In the genomic region with DNA sequence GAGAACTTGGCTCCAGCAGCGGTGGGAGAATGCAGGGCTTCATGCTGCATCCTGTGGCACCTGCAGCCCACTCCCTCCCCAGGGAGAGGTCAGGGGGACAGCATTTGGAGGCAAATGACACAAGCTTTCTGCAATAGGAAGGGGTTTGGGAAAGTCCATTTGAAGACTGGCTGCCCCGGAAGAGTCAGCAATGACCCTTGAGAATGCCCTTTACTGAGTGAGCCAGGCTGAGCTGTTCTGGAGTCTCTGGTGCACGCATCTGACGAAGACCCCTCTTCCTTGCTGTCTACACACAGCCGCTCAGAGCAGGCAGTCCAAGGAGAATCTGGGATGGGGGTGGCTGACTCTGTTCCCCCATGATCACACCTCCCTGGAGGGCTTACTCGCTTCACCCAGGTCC, we compare ENCODE assay signal across 1 cellular context.
TF ChIP-seq lines count a peak whose summit lies in the region.

No MANE protein-coding gene starts in this region.

TF ChIP-seq in HepG2, 621 proteins besides CTCF, POLR2A, EP300 and RAD21 (continued from another document):
- TF ChIP-seq SMAD1 (CRISPR knock-in tag; IDR thresholded peaks at IDR 0.05; ENCODE audit: borderline replicate concordance, low read depth) (no peak), ZNF75D (CRISPR knock-in tag; IDR thresholded peaks at IDR 0.05; ENCODE audit: borderline replicate concordance) (no peak), ZNF30 (CRISPR knock-in tag; IDR thresholded peaks at IDR 0.05) (no peak), SOX5 (CRISPR knock-in tag; IDR thresholded peaks at IDR 0.05; ENCODE audit: borderline replicate concordance) (no peak), ZNF841 (CRISPR knock-in tag; IDR thresholded peaks at IDR 0.05; ENCODE audit: borderline replicate concordance) (no peak), ZNF296 (CRISPR knock-in tag; conservative IDR thresholded peaks at IDR 0.05) (no peak), PRMT3 (CRISPR knock-in tag; IDR thresholded peaks at IDR 0.05; ENCODE audit: borderline replicate concordance, low read depth) (no peak), HOXA5 (CRISPR knock-in tag; IDR thresholded peaks at IDR 0.05) (no peak), SRF (IDR thresholded peaks at IDR 0.05; ENCODE audit: low read depth, low read length) (no peak), NAIF1 (CRISPR knock-in tag; IDR thresholded peaks at IDR 0.05; ENCODE audit: borderline replicate concordance) (no peak)
- TF ChIP-seq, protein P1, sequence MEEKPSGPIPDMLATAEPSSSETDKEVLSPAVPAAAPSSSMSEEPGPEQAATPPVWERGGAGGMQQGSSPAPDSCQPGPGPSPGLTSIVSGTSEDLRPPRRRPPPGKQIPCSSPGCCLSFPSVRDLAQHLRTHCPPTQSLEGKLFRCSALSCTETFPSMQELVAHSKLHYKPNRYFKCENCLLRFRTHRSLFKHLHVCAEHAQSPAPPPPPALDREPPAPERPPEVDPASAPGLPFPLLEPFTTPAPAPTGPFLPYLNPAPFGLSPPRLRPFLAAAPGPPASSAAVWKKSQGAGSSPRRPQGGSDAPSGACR (CRISPR knock-in tag; IDR thresholded peaks at IDR 0.05): no peak
